Comparison of ENCODE assay signal across 8 cellular contexts in genomic region chr5:373710-374602, GRCh38. TPM values are rescaled to one million over a fixed set of nuclear protein-coding genes. Genes with fewer than 3 reads are reported as not detected.
A peak's percentile ranks its signal among the peaks of the same experiment; 100 is the strongest.
DNase-seq lines count a peak whose midpoint lies in the region; ATAC-seq and TF ChIP-seq lines count a peak whose summit lies in the region.

No MANE protein-coding gene starts in this region.

- POLR2A ChIA-PET in CD4-positive, alpha-beta T cell (lab: Charles Lee): interaction anchor here (0.7 kb wide), 1 partner anchor 24 kb away, joined by 3 read pairs; no protein-coding TSS in a partner anchor

- no peaks in the 10 kb centered on the region for H3K36me3 ChIP-seq in testis (ENCODE audit: low read depth, missing control alignments)

- peaks cover 11% of the 10 kb centered on the region for H3K4me1 Mint-ChIP-seq in CD4-positive, alpha-beta T cell (ENCODE audit: low read depth)
- peaks cover 7 to 9% of the 10 kb centered on the region in 2 donors for H3K4me1 Mint-ChIP-seq in natural killer cell

- H3K4me1 ChIP-seq in testis: peaks cover 6% of the 10 kb centered on the region

- no peak for TF ChIP-seq POLR2A in testis (IDR thresholded peaks at IDR 0.05)

- H3K4me3 ChIP-seq in testis: peak overlapping the region; percentile 44 to 57

- DNase-seq in CD4-positive, alpha-beta T cell: peak in 5 of 10 experiments; percentile 29 to 64 (median 46)
- DNase-seq in NCI-H2081 treated with DMSO at 0.1 percent for 48 hours (lab: John Stamatoyannopoulos, UW): peak; percentile 58
- peak; percentile 44 to 62 for DNase-seq in activated CD4-positive, alpha-beta T cell treated with anti-CD3 and anti-CD28 coated beads, Interleukin-2, amount 50 U/mL, for 4 hours
- DNase-seq in epidermal melanocyte (ENCODE audit: insufficient read length, low spot score): peak; percentile 73
- DNase-seq in natural killer cell: no peak
- peak; percentile 44 for DNase-seq in testis

- CTCF ChIA-PET in CD4-positive, alpha-beta T cell (lab: Charles Lee): no interaction called here

- peaks cover 7% of the 10 kb centered on the region for H3K27me3 Mint-ChIP-seq in CD4-positive, alpha-beta T cell
- H3K27me3 Mint-ChIP-seq in natural killer cell (ENCODE audit: low read depth in 2 of 2): peaks cover 8 to 18% of the 10 kb centered on the region in 2 donors

- intact Hi-C loops in CD4-positive, alpha-beta T cell (cut with DNase I, micrococcal nuclease): no loop called here
- intact Hi-C loops in natural killer cell (cut with micrococcal nuclease): no loop called here
- intact Hi-C loops in testis (cut with DNase I; ENCODE audit: low total_unique reads): no loop called here

- H3K9me3 Mint-ChIP-seq in CD4-positive, alpha-beta T cell: no peaks in the 10 kb centered on the region
- no peaks in the 10 kb centered on the region for H3K9me3 Mint-ChIP-seq in natural killer cell

- H3K27ac Mint-ChIP-seq in CD4-positive, alpha-beta T cell: no peak overlapping the region
- H3K27ac Mint-ChIP-seq in natural killer cell: no peak overlapping the region

- 2 to 15% methylated on average over 6 to 55 of the region's 86 CpGs for WGBS in testis, 2 donors

- peaks cover 16% of the 10 kb centered on the region for H3K27me3 ChIP-seq in CD4-positive, alpha-beta T cell (ENCODE audit: control insufficient read depth, insufficient read depth, low read length)
- no peaks in the 10 kb centered on the region for H3K27me3 ChIP-seq in testis

- H3K27ac ChIP-seq in CD4-positive, alpha-beta T cell (ENCODE audit: low read depth, low read length): no peak overlapping the region
- no peak overlapping the region for H3K27ac ChIP-seq in testis

- no peak overlapping the region for H3K4me3 Mint-ChIP-seq in CD4-positive, alpha-beta T cell
- H3K4me3 Mint-ChIP-seq in natural killer cell: peak overlapping the region; percentile 35

- peak; percentile 73 for ATAC-seq in CD4-positive, alpha-beta T cell (ENCODE audit: poor library complexity)
- peak; percentile 33 for ATAC-seq in GM19467 (IDR thresholded peaks at IDR 0.05; ENCODE audit: unreplicated experiment)
- peak; percentile 28 to 71 (median 63) for ATAC-seq in natural killer cell
- no peak for ATAC-seq in HG03439 (IDR thresholded peaks at IDR 0.05; ENCODE audit: unreplicated experiment)

- no peaks in the 10 kb centered on the region for H3K36me3 Mint-ChIP-seq in CD4-positive, alpha-beta T cell (ENCODE audit: low read depth)
- H3K36me3 Mint-ChIP-seq in natural killer cell: no peaks in the 10 kb centered on the region

- TF ChIP-seq CTCF in CD4-positive, alpha-beta T cell (IDR thresholded peaks at IDR 0.05): no peak
- no peak for TF ChIP-seq CTCF in natural killer cell (IDR thresholded peaks at IDR 0.05)
- no peak for TF ChIP-seq CTCF in testis (IDR thresholded peaks at IDR 0.05)

- no peaks in the 10 kb centered on the region for H3K9me3 ChIP-seq in CD4-positive, alpha-beta T cell (ENCODE audit: control insufficient read depth, low read length)
- no peaks in the 10 kb centered on the region for H3K9me3 ChIP-seq in testis

RNA-seq across cellular contexts. Expression of gene AHRR, which starts 52.4 kb away (rescaled TPM):
- total RNA-seq in CD4-positive, alpha-beta T cell: under 1 TPM; 0.45 to 0.63 TPM
- total RNA-seq in natural killer cell (1 to 10 TPM in 2 of 3 donors, under 1 TPM in 1; 0.88 to 1.4 (median 1.2) TPM), testis (10 to 100 TPM; 36.9 to 43.4 TPM)
- polyA plus RNA-seq in testis (ENCODE audit: insufficient read depth, low read depth, low replicate concordance): 68.5 TPM

Comparison
In these comparisons a context has a peak if more than half of its experiments do, and no peak if none do; other contexts are left out.
1. RNA of gene AHRR, which starts 52.4 kb away (total RNA-seq): 36.9 to 43.4 TPM in testis; 0.88 to 1.4 TPM in natural killer cell and 0.45 to 0.63 TPM in CD4-positive, alpha-beta T cell; every median in the first group is over 10 times any median in the second.